ENCODE assay signal across 19 cellular contexts in the genomic region with DNA sequence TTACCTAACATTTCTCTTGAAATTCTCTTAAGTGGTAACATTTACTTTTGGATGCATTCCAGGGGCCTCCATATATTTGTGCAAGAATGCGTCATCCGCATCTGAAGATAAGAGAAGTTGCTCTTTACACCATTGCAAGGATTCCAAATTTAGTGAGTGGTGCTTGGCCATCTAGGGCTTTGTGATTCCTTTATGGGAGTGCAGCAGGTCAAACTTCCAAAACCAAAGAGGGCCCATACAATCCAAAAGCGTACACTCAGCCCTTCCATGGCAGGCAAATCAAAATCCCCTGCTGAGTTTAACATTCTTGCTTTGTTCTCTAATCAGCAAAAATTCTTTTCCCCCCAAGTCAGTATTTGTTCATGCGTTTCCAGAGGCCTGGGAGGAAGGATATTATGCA.
"Had no signal": no experiment of that assay in that cellular context is flagged by ENCODE, and none has a peak within 500 bp of the region (broad histone marks: within the 10 kb centered on the region; RNA-seq: fewer than 3 reads in every experiment).

No MANE protein-coding gene starts in this region.

- DNase-seq: activated CD4-positive, alpha-beta T cell treated with anti-CD3 and anti-CD28 coated beads for 36 hours; activated CD4-positive, alpha-beta T cell treated with anti-CD3 and anti-CD28 coated beads, Interleukin-2, amount 50 U/mL, for 48 hours; activated gamma-delta T cell treated with Interleukin-2 at 50 U/mL for 16 hours; adrenal gland; body of pancreas; cerebellar nuclear complex; effector CD4-positive, alpha-beta T cell; left colon; occipital lobe; stimulated activated CD4-positive, alpha-beta T cell treated with anti-CD3 and anti-CD28 coated beads, Interleukin-12 subunit alpha, Interleukin-12 subunit beta, amount 100 ng/mL, for 4 hours; stimulated activated CD4-positive, alpha-beta T cell treated with anti-CD3 and anti-CD28 coated beads, Interleukin-1b, Interleukin-23, amount 100 ng/mL, for 48 hours; stimulated activated naive CD4-positive, alpha-beta T cell treated with Interleukin-2 at 50 U/mL for 16 hours; substantia nigra; SW 1271; T-helper 2 cell; tibial artery had no signal

- H3K4me3 ChIP-seq: adrenal gland, body of pancreas, tibial artery had no signal

- H3K4me3 Mint-ChIP-seq: activated CD4-positive, alpha-beta T cell treated with anti-CD3 and anti-CD28 coated beads for 36 hours; activated T-helper 1 cell treated with anti-CD3 and anti-CD28 coated beads, Interleukin-12 subunit alpha, Interleukin-12 subunit beta, Interleukin-2, Interleukin-4 antibody, amounts not matched to agents 30 ng/mL and 10 ng/mL and 1 ng/mL, durations not matched to agents 14 hours and 24 hours and 36 hours; WTC11 had no signal

- H3K36me3 Mint-ChIP-seq: activated naive CD4-positive, alpha-beta T cell treated with anti-CD3 and anti-CD28 coated beads, Interleukin-2, amount 50 U/mL, for 72 hours; WTC11 had no signal

- ATAC-seq: activated CD4-positive, alpha-beta T cell treated with anti-CD3 and anti-CD28 coated beads for 36 hours; activated naive CD4-positive, alpha-beta T cell treated with anti-CD3 and anti-CD28 coated beads, Interleukin-2, amount 50 U/mL, for 72 hours; body of pancreas; left colon; WTC11 had no signal

- H3K4me1 Mint-ChIP-seq: WTC11 had no signal

- H3K27me3 Mint-ChIP-seq: activated CD4-positive, alpha-beta T cell treated with anti-CD3 and anti-CD28 coated beads for 36 hours had no signal

- H3K9me3 Mint-ChIP-seq: activated naive CD4-positive, alpha-beta T cell treated with anti-CD3 and anti-CD28 coated beads, Interleukin-2, amount 50 U/mL, for 72 hours; WTC11 had no signal

- H3K27ac Mint-ChIP-seq: activated CD4-positive, alpha-beta T cell treated with anti-CD3 and anti-CD28 coated beads for 36 hours; activated naive CD4-positive, alpha-beta T cell treated with anti-CD3 and anti-CD28 coated beads, Interleukin-2, amount 50 U/mL, for 72 hours; activated T-helper 1 cell treated with anti-CD3 and anti-CD28 coated beads, Interleukin-12 subunit alpha, Interleukin-12 subunit beta, Interleukin-2, Interleukin-4 antibody, amounts not matched to agents 30 ng/mL and 10 ng/mL and 1 ng/mL, durations not matched to agents 14 hours and 24 hours and 36 hours; WTC11 had no signal
